In genomic region chr19:10085641-10086031, GRCh38 we compare ENCODE assay signal across 7 cellular contexts. TPM values are rescaled to one million over a fixed set of nuclear protein-coding genes. Genes with fewer than 3 reads are reported as not detected.
DNase-seq lines count a peak whose midpoint lies in the region; ATAC-seq lines count a peak whose summit lies in the region.

No MANE protein-coding gene starts in this region.

- H3K27ac ChIP-seq in iPS-20b (ENCODE audit: low read length) = no peak overlapping the region
- H3K27ac ChIP-seq in stomach smooth muscle (ENCODE audit: low read length) = no peak overlapping the region

- H3K27me3 Mint-ChIP-seq in activated T-helper 17 cell treated with anti-CD3 and anti-CD28 coated beads, Interleukin-2, amount 50 U/mL, for 72 hours = no peaks in the 10 kb centered on the region

- ATAC-seq in HG03135 (IDR thresholded peaks at IDR 0.05; ENCODE audit: unreplicated experiment) = peak; percentile 4
- ATAC-seq in activated T-helper 17 cell treated with anti-CD3 and anti-CD28 coated beads, Interleukin-2, amount 50 U/mL, for 72 hours (replicated peaks) = no peak
- no peak for ATAC-seq in HG03442 (IDR thresholded peaks at IDR 0.05; ENCODE audit: unreplicated experiment)

- peaks cover 35% of the 10 kb centered on the region for H3K36me3 Mint-ChIP-seq in activated T-helper 17 cell treated with anti-CD3 and anti-CD28 coated beads, Interleukin-2, amount 50 U/mL, for 72 hours (ENCODE audit: low read depth)

- H3K4me1 ChIP-seq in iPS-20b (ENCODE audit: insufficient read depth, low read length) (no peaks in the 10 kb centered on the region), stomach smooth muscle (ENCODE audit: control insufficient read depth, insufficient read depth, low read length) (peaks cover 2% of the 10 kb centered on the region)

- H3K4me3 ChIP-seq in iPS-20b (ENCODE audit: low read length) (peak overlapping the region; percentile 81), stomach smooth muscle (ENCODE audit: low read length in 2 of 2) (peak overlapping the region; percentile 80 to 88)

- peak overlapping the region; percentile 16; the same call in 1 of the 2 replicates for H3K9ac ChIP-seq in iPS-20b (ENCODE audit: low read depth, low read length)
- peak overlapping the region; percentile 81 to 85 for H3K9ac ChIP-seq in stomach smooth muscle (ENCODE audit: low read length in 2 of 2)

- H3K9me3 ChIP-seq in iPS-20b (ENCODE audit: insufficient read depth, low read depth, low read length) (no peaks in the 10 kb centered on the region), stomach smooth muscle (ENCODE audit: control insufficient read depth in 2 of 2, low read length in 2 of 2) (no peaks in the 10 kb centered on the region)

- no peaks in the 10 kb centered on the region for H3K9me3 Mint-ChIP-seq in activated T-helper 17 cell treated with anti-CD3 and anti-CD28 coated beads, Interleukin-2, amount 50 U/mL, for 72 hours

- H3K4me3 Mint-ChIP-seq in activated T-helper 17 cell treated with anti-CD3 and anti-CD28 coated beads, Interleukin-2, amount 50 U/mL, for 72 hours = peak overlapping the region; percentile 82

- H3K27ac Mint-ChIP-seq in activated T-helper 17 cell treated with anti-CD3 and anti-CD28 coated beads, Interleukin-2, amount 50 U/mL, for 72 hours = peak overlapping the region; percentile 76

- H3K36me3 ChIP-seq in iPS-20b (ENCODE audit: insufficient read depth, low read depth, low read length) (no peaks in the 10 kb centered on the region; the same call in 1 of the 2 replicates), stomach smooth muscle (ENCODE audit: control insufficient read depth in 2 of 2, insufficient read depth in 2 of 2, low read length in 2 of 2) (peaks cover 8 to 14% of the 10 kb centered on the region in 2 donors)

- DNase-seq in NCI-H146 treated with DMSO at 0.1 percent for 48 hours (lab: John Stamatoyannopoulos, UW; ENCODE audit: unreplicated experiment) (no peak), SIG-M5 (lab: John Stamatoyannopoulos, UW) (no peak)

- H3K27me3 ChIP-seq in iPS-20b (ENCODE audit: insufficient read depth, low read length) (peaks cover 32% of the 10 kb centered on the region), stomach smooth muscle (ENCODE audit: control insufficient read depth in 1 of 2, insufficient read depth in 2 of 2, low read length in 2 of 2) (no peaks in the 10 kb centered on the region)

- peaks cover 7% of the 10 kb centered on the region for H3K4me1 Mint-ChIP-seq in activated T-helper 17 cell treated with anti-CD3 and anti-CD28 coated beads, Interleukin-2, amount 50 U/mL, for 72 hours

RNA-seq across cellular contexts. Expression of gene SHFL, which starts 0.5 kb away (rescaled TPM):
- 10 to 100 TPM; 52.5 to 65.0 TPM for total RNA-seq in activated T-helper 17 cell treated with anti-CD3 and anti-CD28 coated beads, Interleukin-2, amount 50 U/mL, for 72 hours

RNA-seq across cellular contexts. Expression of gene ANGPTL6, which starts 16.8 kb away (rescaled TPM):
- 10 to 100 TPM in 1 of 2 donors, 1 to 10 TPM in 1; 5.7 to 47.0 TPM for total RNA-seq in activated T-helper 17 cell treated with anti-CD3 and anti-CD28 coated beads, Interleukin-2, amount 50 U/mL, for 72 hours

RNA-seq across cellular contexts. Expression of gene PPAN, which starts 20.5 kb away (rescaled TPM):
- total RNA-seq in activated T-helper 17 cell treated with anti-CD3 and anti-CD28 coated beads, Interleukin-2, amount 50 U/mL, for 72 hours = 100 to 1,000 TPM; 205 to 372 TPM

RNA-seq across cellular contexts. Expression of gene P2RY11, which starts 25.9 kb away (rescaled TPM):
- total RNA-seq in activated T-helper 17 cell treated with anti-CD3 and anti-CD28 coated beads, Interleukin-2, amount 50 U/mL, for 72 hours = 100 to 1,000 TPM; 114 to 237 TPM

RNA-seq across cellular contexts. Expression of gene EIF3G, which starts 34.1 kb away (rescaled TPM):
- total RNA-seq in activated T-helper 17 cell treated with anti-CD3 and anti-CD28 coated beads, Interleukin-2, amount 50 U/mL, for 72 hours = 100 to 1,000 TPM; 174 to 235 TPM
